ENCODE assay signal across 8 cellular contexts in the genomic region with DNA sequence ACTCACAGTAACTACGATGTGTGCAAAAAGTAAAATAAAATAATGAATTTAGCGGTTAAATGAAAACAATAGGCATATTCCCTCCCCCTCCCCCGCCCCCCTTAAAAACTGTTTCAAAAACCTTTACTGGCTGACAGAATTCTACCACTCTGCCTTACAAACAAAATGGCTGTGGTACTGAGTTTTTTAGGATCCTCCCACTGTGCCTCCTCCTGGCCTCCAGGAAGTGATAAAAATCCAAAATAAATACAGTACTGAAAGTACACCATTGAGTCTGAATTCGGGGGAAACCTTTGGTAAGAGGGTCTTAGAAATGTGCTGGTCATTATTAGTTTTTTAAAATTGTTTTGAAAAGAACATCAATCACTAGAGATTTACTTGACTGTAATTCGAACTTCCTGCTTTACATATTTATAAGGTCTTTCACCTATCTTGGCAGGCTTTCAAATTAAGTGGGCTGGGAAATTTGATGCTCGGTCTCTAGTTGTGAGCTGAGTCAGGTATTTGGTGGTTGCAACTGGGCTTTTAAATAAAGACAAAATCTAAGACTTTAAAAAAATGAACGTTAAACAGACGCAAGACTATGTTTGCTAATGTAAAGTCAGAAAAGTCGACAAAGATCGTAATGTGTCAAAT. TPM values are rescaled to one million over a fixed set of nuclear protein-coding genes. Genes with fewer than 3 reads are reported as not detected.
DNase-seq lines count a peak whose midpoint lies in the region; ATAC-seq, FAIRE-seq and TF ChIP-seq lines count a peak whose summit lies in the region.

No MANE protein-coding gene starts in this region.

- H3K27me3 ChIP-seq in GM23248 (replicated peaks; ENCODE audit: insufficient read depth) (no peaks in the 10 kb centered on the region), WERI-Rb-1 (ENCODE audit: insufficient read depth, low read depth, severe bottlenecking) (no peaks in the 10 kb centered on the region), pancreas (no peaks in the 10 kb centered on the region)

- peaks cover 3% of the 10 kb centered on the region; the same call in 1 of the 2 replicates for H3F3A ChIP-seq in GM23248 (ENCODE audit: insufficient read depth)

- in situ Hi-C loops in GM23248 (cut with MboI): no loop called here

- H4K20me1 ChIP-seq in GM23248 (ENCODE audit: insufficient read depth): no peaks in the 10 kb centered on the region

- 7 to 10% methylated on average over 10 of the region's 10 CpGs for WGBS in GM23248 (ENCODE audit: low coverage in 1 of 2, low lambda C conversion rate in 2 of 2, missing lambda C conversion rate in 2 of 2), 2 experiments
- 7 to 13% methylated on average over 10 of the region's 10 CpGs for WGBS in pancreas, 2 donors

- intact Hi-C loops in pancreas (cut with DNase I): loop anchor here in 1 of 3 donors (5.0 kb wide), 1 partner anchor 68 kb away; a partner anchor contains a TSS

- no peaks in the 10 kb centered on the region for H3K36me3 ChIP-seq in GM23248 (ENCODE audit: low read depth)
- H3K36me3 ChIP-seq in WERI-Rb-1: no peaks in the 10 kb centered on the region
- no peaks in the 10 kb centered on the region for H3K36me3 ChIP-seq in pancreas

- H3K4me2 ChIP-seq in GM23248 (ENCODE audit: unreplicated experiment): peak overlapping the region; percentile 100

- TF ChIP-seq CTCF in WERI-Rb-1 (IDR thresholded peaks at IDR 0.05; ENCODE audit: low read depth, low read length) (no peak), pancreas (IDR thresholded peaks at IDR 0.05) (no peak)

- H3K9me3 ChIP-seq in GM23248 (ENCODE audit: low read depth) (no peaks in the 10 kb centered on the region), WERI-Rb-1 (ENCODE audit: severe bottlenecking) (no peaks in the 10 kb centered on the region), pancreas (no peaks in the 10 kb centered on the region)

- no peaks in the 10 kb centered on the region for H3K9me2 ChIP-seq in GM23248 (ENCODE audit: insufficient read depth)

- H3K79me2 ChIP-seq in GM23248 (ENCODE audit: insufficient read depth): peaks cover 42% of the 10 kb centered on the region

- H2AFZ ChIP-seq in GM23248: peak overlapping the region; percentile 93

- H3K9ac ChIP-seq in GM23248: peak overlapping the region; percentile 93

- peak overlapping the region; percentile 81 for H3K27ac ChIP-seq in GM23248
- no peak overlapping the region; the same call in 1 of the 2 replicates for H3K27ac ChIP-seq in WERI-Rb-1
- H3K27ac ChIP-seq in pancreas: peak overlapping the region; percentile 12 to 95 (median 84)

- DNase-seq in CD1c-positive myeloid dendritic cell (ENCODE audit: extremely low spot score) (peak; percentile 46), GM23248 (peak; percentile 83), NCI-H187 (lab: John Stamatoyannopoulos, UW) (peak; percentile 14 to 62), WERI-Rb-1 (no peak), globus pallidus (ENCODE audit: low spot score) (peak; percentile 46), pancreas (peak in 1 of 6 donors; percentile 18), NK-92 (lab: John Stamatoyannopoulos, UW; ENCODE audit: unreplicated experiment) (no peak)
- DNase-seq in activated CD8-positive, alpha-beta memory T cell treated with anti-CD3 and anti-CD28 coated beads for 24 hours: no peak

- H3K4me3 ChIP-seq in GM23248: peak overlapping the region; percentile 93
- H3K4me3 ChIP-seq in WERI-Rb-1 (ENCODE audit: low read depth, low read length): peak overlapping the region; percentile 70
- H3K4me3 ChIP-seq in pancreas: peak overlapping the region; percentile 26 to 62 (median 48)

- FAIRE-seq in pancreas (lab: Jason Lieb, UNC): no peak

- peak; percentile 57 to 73 (median 67) for ATAC-seq in pancreas

- peaks cover 16% of the 10 kb centered on the region; the same call in 1 of the 2 replicates for H3K4me1 ChIP-seq in GM23248 (ENCODE audit: insufficient read depth)
- H3K4me1 ChIP-seq in pancreas: peaks cover 0 to 16% (median 8%) of the 10 kb centered on the region in 3 donors

RNA-seq across cellular contexts. Expression of a gene that starts 32.5 kb away (rescaled TPM):
- total RNA-seq in GM23248 (2014; rRNA removed; shearing (Covaris generic)): 12.5 and 19.1 TPM in 2 replicates
- polyA plus RNA-seq in GM23248 (2016; fragmentation: Nextera tagmentation; extraction: Ambion mirVana) (10.6 and 10.7 TPM in 2 replicates), pancreas (10 to 100 TPM; 11.3 to 19.8 TPM)
- total RNA-seq in pancreas: 10 to 100 TPM; 12.9 to 21.8 (median 16.4) TPM

Comparison
In these comparisons a context has a peak if more than half of its experiments do, and no peak if none do; other contexts are left out.
1. DNase-seq: peak in CD1c-positive myeloid dendritic cell (single experiment), GM23248 (single experiment), NCI-H187 (2 of 2) and globus pallidus (single experiment); none in WERI-Rb-1 (single experiment), NK-92 (single experiment) and activated CD8-positive, alpha-beta memory T cell treated with anti-CD3 and anti-CD28 coated beads for 24 hours (single experiment).
2. Peak in every context shown above with its lines, with median percentiles within 50 percentile points of each other: H3K4me3 ChIP-seq.